In genomic region chr1:1616045-1616821, GRCh38 we compare ENCODE assay signal across 8 cellular contexts. TPM values are rescaled to one million over a fixed set of nuclear protein-coding genes. Genes with fewer than 3 reads are reported as not detected.
DNase-seq lines count a peak whose midpoint lies in the region; ATAC-seq, FAIRE-seq and TF ChIP-seq lines count a peak whose summit lies in the region.

No MANE protein-coding gene starts in this region.

- peak overlapping the region; percentile 91 for H2BK5ac ChIP-seq in IMR-90 (ENCODE audit: low read depth, low read length, poor library complexity, severe bottlenecking)

- H4K91ac ChIP-seq in IMR-90 (ENCODE audit: insufficient read depth, low read depth, low read length): no peak overlapping the region

- no peak overlapping the region for H3K18ac ChIP-seq in IMR-90 (ENCODE audit: low read depth, low read length)

- dilution Hi-C loops in IMR-90 (cut with HindIII; ENCODE audit: low sequenced_read_pairs, unreplicated experiment): no loop called here

- H2BK15ac ChIP-seq in IMR-90 (ENCODE audit: low read depth, low read length): no peak overlapping the region

- H4K8ac ChIP-seq in IMR-90 (ENCODE audit: low read depth in 2 of 2, low read length in 2 of 2): no peak overlapping the region; a peak in 1 of 4 replicates

- H2AK9ac ChIP-seq in IMR-90 (replicated peaks; ENCODE audit: low read depth, low read length, poor library complexity): peak overlapping the region; percentile 98

- peaks cover 41% of the 10 kb centered on the region for H4K20me1 ChIP-seq in IMR-90 (ENCODE audit: insufficient read depth, low read length)

- H3K27me3 ChIP-seq in IMR-90 (ENCODE audit: control insufficient read depth, insufficient read depth, low read length): no peaks in the 10 kb centered on the region
- H3K27me3 ChIP-seq in pancreas: no peaks in the 10 kb centered on the region

- 0 out of 2 replicates have a peak overlapping the region, but pooled peaks have one; percentile 40 for H3K14ac ChIP-seq in IMR-90 (replicated peaks; ENCODE audit: low read depth, low read length)

- H3K23ac ChIP-seq in IMR-90 (ENCODE audit: low read depth, low read length): peak overlapping the region; percentile 64; the same call in 1 of the 2 replicates

- H3K4me3 ChIP-seq in IMR-90 (ENCODE audit: insufficient read depth, low read depth, low read length) (peak overlapping the region; percentile 94), pancreas (peak overlapping the region; percentile 95 to 100 (median 100))

- ATAC-seq in GM21423 (IDR thresholded peaks at IDR 0.05; ENCODE audit: unreplicated experiment): peak; percentile 14
- ATAC-seq in IMR-90 (ENCODE audit: low read depth): peak; percentile 57
- peak in 3 of 4 donors; percentile 6 to 29 (median 9) for ATAC-seq in pancreas

- H2BK20ac ChIP-seq in IMR-90 (ENCODE audit: low read depth, low read length): no peak overlapping the region

- peak overlapping the region; percentile 85 for H3K4me2 ChIP-seq in IMR-90 (ENCODE audit: low read depth, low read length)

- H3K27ac ChIP-seq in IMR-90 (ENCODE audit: insufficient read depth, low read length): peak overlapping the region; percentile 85
- H3K27ac ChIP-seq in pancreas: peak overlapping the region; percentile 98 to 100 (median 100)

- TF ChIP-seq RAD21 in IMR-90 (IDR thresholded peaks at IDR 0.05; ENCODE audit: low read length): no peak

- H3K56ac ChIP-seq in IMR-90 (ENCODE audit: extremely low read depth, insufficient read depth, low read length): no peak overlapping the region

- no peak overlapping the region for H2BK120ac ChIP-seq in IMR-90 (ENCODE audit: low read depth, low read length)

- TF ChIP-seq CTCF in IMR-90 (conservative IDR thresholded peaks at IDR 0.05; ENCODE audit: low read depth, low read length) (no peak), pancreas (IDR thresholded peaks at IDR 0.05) (no peak)

- peak overlapping the region; percentile 47; the same call in 1 of the 2 replicates for H3K4ac ChIP-seq in IMR-90 (ENCODE audit: low read depth, low read length)

- H3K9me1 ChIP-seq in IMR-90 (ENCODE audit: insufficient read depth, low read length): peaks cover 11% of the 10 kb centered on the region; the same call in 1 of the 2 replicates

- peaks cover 16 to 58% of the 10 kb centered on the region in 2 experiments; a peak in 3 of 4 replicates for H3K79me1 ChIP-seq in IMR-90 (ENCODE audit: low read depth in 1 of 2, low read length in 2 of 2)

- peak overlapping the region; percentile 69 for H3K9ac ChIP-seq in IMR-90 (ENCODE audit: low read depth, low read length)

- H3K36me3 ChIP-seq in IMR-90 (ENCODE audit: control insufficient read depth, insufficient read depth, low read length) (peaks cover 10% of the 10 kb centered on the region; the same call in 1 of the 2 replicates), pancreas (no peaks in the 10 kb centered on the region)

- H4K5ac ChIP-seq in IMR-90 (ENCODE audit: low read depth, low read length): peak overlapping the region; percentile 42; the same call in 1 of the 2 replicates

- H2AFZ ChIP-seq in IMR-90 (replicated peaks; ENCODE audit: low read length, poor library complexity): peak overlapping the region; percentile 95

- DNase-seq in EL (peak; percentile 36), IMR-90 (peak; percentile 37), globus pallidus (ENCODE audit: low spot score) (peak; percentile 11), pancreas (peak in 4 of 6 donors; percentile 50 to 85 (median 78)), NCI-H1694 (lab: John Stamatoyannopoulos, UW) (no peak), NK-92 (lab: John Stamatoyannopoulos, UW; ENCODE audit: unreplicated experiment) (no peak)
- peak; percentile 80 for DNase-seq in activated effector memory CD4-positive, alpha-beta T cell treated with anti-CD3 and anti-CD28 coated beads, Interleukin-2, amount 50 U/mL, for 16 hours

- H3K4me1 ChIP-seq in IMR-90 (ENCODE audit: control insufficient read depth, insufficient read depth, low read length) (peaks cover 7% of the 10 kb centered on the region), pancreas (peaks cover 0 to 16% (median 7%) of the 10 kb centered on the region in 3 donors)

- no peak overlapping the region for H2AK5ac ChIP-seq in IMR-90 (ENCODE audit: low read depth, low read length)

- in situ Hi-C loops in IMR-90 (cut with MboI; ENCODE audit: low sequenced_read_pairs): no loop called here

- no peak for FAIRE-seq in pancreas (lab: Jason Lieb, UNC)

- BruUV-seq in IMR-90 (replicated peaks; lab: Mats Ljungman, UMichigan): no TSS peak

- CTCF ChIA-PET in IMR-90 (lab: Yijun Ruan, JAX): no interaction called here

- intact Hi-C loops in IMR-90 (cut with micrococcal nuclease): no loop called here
- intact Hi-C loops in pancreas (cut with DNase I): no loop called here

- WGBS in IMR-90 (ENCODE audit: extremely low coverage in 2 of 2, insufficient read length in 1 of 2), 2 experiments: 9% methylated on average over 65 of the region's 80 CpGs; no CpG with 5 or more reads in 1 of the 2 experiments
- 2 to 3% methylated on average over 58 to 80 of the region's 80 CpGs for WGBS in pancreas, 2 donors

- H3K9me3 ChIP-seq in IMR-90 (ENCODE audit: control insufficient read depth, insufficient read depth, low read length) (no peaks in the 10 kb centered on the region), pancreas (no peaks in the 10 kb centered on the region)

- POLR2A ChIA-PET in IMR-90 (lab: Charles Lee; ENCODE audit: unreplicated experiment): no interaction called here

- TF ChIP-seq POLR2A in IMR-90 (IDR thresholded peaks at IDR 0.05; ENCODE audit: low read depth, low read length): no peak; the same call in 1 of the 2 replicates

TF ChIP-seq in IMR-90, 13 proteins besides CTCF, POLR2A, EP300 and RAD21:
- peak; percentile 19; the same call in 1 of the 2 replicates for TF ChIP-seq CHD1 (IDR thresholded peaks at IDR 0.05; ENCODE audit: low read depth, low read length)
- TF ChIP-seq RFX5 (IDR thresholded peaks at IDR 0.05; ENCODE audit: low read depth, low read length): no peak
- peak; percentile 34; the same call in 1 of the 2 replicates for TF ChIP-seq MXI1 (IDR thresholded peaks at IDR 0.05; ENCODE audit: borderline replicate concordance, low read depth, low read length)
- TF ChIP-seq MAZ (IDR thresholded peaks at IDR 0.05; ENCODE audit: borderline replicate concordance, low read depth, low read length): peak; percentile 20; the same call in 1 of the 2 replicates
- no peak for TF ChIP-seq CEBPB (IDR thresholded peaks at IDR 0.05; ENCODE audit: low read depth, low read length)
- no peak for TF ChIP-seq RCOR1 (IDR thresholded peaks at IDR 0.05; ENCODE audit: insufficient replicate concordance, low read length)

RNA-seq across cellular contexts. Expression of gene MIB2, which starts 0.9 kb away (rescaled TPM):
- total RNA-seq in IMR-90 (2012; rRNA removed) (17.2 and 18.1 TPM in 2 replicates), pancreas (10 to 100 TPM; 27.4 to 60.8 (median 32.4) TPM)
- polyA plus RNA-seq in IMR-90 (2012; rRNA removed) (47.8 and 58.0 TPM in 2 replicates), pancreas (100 to 1,000 TPM; 140 to 253 TPM)
- polyA plus RNA-seq in IMR-90 (2012; cell fraction: cytosol; rRNA removed): 32.4 and 47.2 TPM in 2 replicates
- polyA plus RNA-seq in IMR-90 (2012; cell fraction: nucleus; rRNA removed; ENCODE audit: low replicate concordance): 393 and 1,256 TPM in 2 replicates

RNA-seq across cellular contexts. Expression of gene MMP23B, which starts 15.7 kb away (rescaled TPM):
- total RNA-seq in IMR-90 (2012; rRNA removed): 1.1 and 1.4 TPM in 2 replicates
- 5.4 and 9.1 TPM in 2 replicates for polyA plus RNA-seq in IMR-90 (2012; rRNA removed)
- 9.6 and 14.4 TPM in 2 replicates for polyA plus RNA-seq in IMR-90 (2012; cell fraction: cytosol; rRNA removed)
- polyA plus RNA-seq in IMR-90 (2012; cell fraction: nucleus; rRNA removed; ENCODE audit: low replicate concordance): 23.7 and 54.5 TPM in 2 replicates
- 1 to 10 TPM in 3 of 6 donors, under 1 TPM in 3; 0.46 to 6.9 (median 1.6) TPM for total RNA-seq in pancreas
- polyA plus RNA-seq in pancreas: 10 to 100 TPM in 1 of 2 donors, 1 to 10 TPM in 1; 1.1 to 12.3 TPM

RNA-seq across cellular contexts. Expression of gene FNDC10, which starts 16.3 kb away (rescaled TPM):
- total RNA-seq in IMR-90 (2012; rRNA removed) (0.28 and 0.36 TPM in 2 replicates), pancreas (1 to 10 TPM in 2 of 6 donors, under 1 TPM in 4; 0.28 to 2.4 (median 0.71) TPM)
- polyA plus RNA-seq in IMR-90 (2012; rRNA removed) (5.8 and 7.6 TPM in 2 replicates), pancreas (1 to 10 TPM; 1.6 to 2.3 TPM)
- polyA plus RNA-seq in IMR-90 (2012; cell fraction: cytosol; rRNA removed): 6.7 and 13.9 TPM in 2 replicates
- polyA plus RNA-seq in IMR-90 (2012; cell fraction: nucleus; rRNA removed; ENCODE audit: low replicate concordance): 1.9 and 5.3 TPM in 2 replicates

RNA-seq across cellular contexts. Expression of gene SSU72, which starts 41.6 kb away (rescaled TPM):
- total RNA-seq in IMR-90 (2012; rRNA removed) (33.7 and 43.3 TPM in 2 replicates), pancreas (10 to 100 TPM; 49.2 to 63.2 (median 54.4) TPM)
- polyA plus RNA-seq in IMR-90 (2012; rRNA removed) (88.4 and 94.0 TPM in 2 replicates), pancreas (10 to 100 TPM; 57.9 to 74.3 TPM)
- polyA plus RNA-seq in IMR-90 (2012; cell fraction: cytosol; rRNA removed): 64.1 and 72.5 TPM in 2 replicates
- polyA plus RNA-seq in IMR-90 (2012; cell fraction: nucleus; rRNA removed; ENCODE audit: low replicate concordance): 50.5 and 89.0 TPM in 2 replicates

RNA-seq across cellular contexts. Expression of gene CDK11B, which starts 42.6 kb away (rescaled TPM):
- total RNA-seq in IMR-90 (2012; rRNA removed) (8.2 and 8.9 TPM in 2 replicates), pancreas (10 to 100 TPM in 4 of 6 donors, 1 to 10 TPM in 2; 9.0 to 11.1 (median 10.6) TPM)
- polyA plus RNA-seq in IMR-90 (2012; rRNA removed) (16.3 and 19.1 TPM in 2 replicates), pancreas (10 to 100 TPM; 28.8 to 31.8 TPM)
- 7.1 and 9.1 TPM in 2 replicates for polyA plus RNA-seq in IMR-90 (2012; cell fraction: cytosol; rRNA removed)
- polyA plus RNA-seq in IMR-90 (2012; cell fraction: nucleus; rRNA removed; ENCODE audit: low replicate concordance): 19.2 and 19.6 TPM in 2 replicates

Comparison
In these comparisons a context has a peak if more than half of its experiments do, and no peak if none do; other contexts are left out.
1. DNase-seq: peak in EL (single experiment), IMR-90 (single experiment), activated effector memory CD4-positive, alpha-beta T cell treated with anti-CD3 and anti-CD28 coated beads, Interleukin-2, amount 50 U/mL, for 16 hours (single experiment), globus pallidus (single experiment) and pancreas (4 of 6); none in NCI-H1694 (single experiment) and NK-92 (single experiment).
2. Peak in every context shown above with its lines, with median percentiles within 50 percentile points of each other: ATAC-seq.